In the genomic region with DNA sequence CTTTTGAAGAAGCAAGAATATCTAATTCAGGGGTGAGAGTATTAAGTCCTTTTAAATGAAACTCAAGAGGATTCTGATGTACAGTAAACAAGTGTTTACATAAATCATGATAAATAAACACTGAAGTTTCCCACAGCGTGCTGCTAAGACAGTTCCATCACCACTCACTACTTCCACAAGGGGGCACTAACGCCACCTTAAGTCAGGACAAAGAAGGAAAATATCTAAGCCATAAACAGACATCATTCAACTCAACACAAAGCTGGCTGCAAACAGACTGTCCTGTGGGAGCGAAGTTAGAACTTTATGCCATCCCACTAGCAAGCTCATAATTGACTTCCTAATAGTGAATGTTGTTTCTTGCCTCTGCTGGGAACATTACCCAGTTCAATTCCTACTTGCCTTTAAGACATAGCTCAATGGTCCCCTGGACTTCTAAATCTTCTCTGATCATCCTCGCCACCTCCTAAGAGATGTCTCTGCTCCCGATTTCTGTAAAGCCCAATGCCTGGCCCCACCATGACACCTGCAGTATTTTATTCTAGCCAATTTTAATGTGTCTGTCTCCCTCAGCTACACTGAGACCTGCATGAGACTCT, we compare ENCODE assay signal across 1 cellular context.
TF ChIP-seq lines count a peak whose summit lies in the region.

No MANE protein-coding gene starts in this region.

TF ChIP-seq in Ishikawa, 13 proteins besides CTCF, POLR2A, EP300 and RAD21 (continued from another document):
- TF ChIP-seq, protein P1, sequence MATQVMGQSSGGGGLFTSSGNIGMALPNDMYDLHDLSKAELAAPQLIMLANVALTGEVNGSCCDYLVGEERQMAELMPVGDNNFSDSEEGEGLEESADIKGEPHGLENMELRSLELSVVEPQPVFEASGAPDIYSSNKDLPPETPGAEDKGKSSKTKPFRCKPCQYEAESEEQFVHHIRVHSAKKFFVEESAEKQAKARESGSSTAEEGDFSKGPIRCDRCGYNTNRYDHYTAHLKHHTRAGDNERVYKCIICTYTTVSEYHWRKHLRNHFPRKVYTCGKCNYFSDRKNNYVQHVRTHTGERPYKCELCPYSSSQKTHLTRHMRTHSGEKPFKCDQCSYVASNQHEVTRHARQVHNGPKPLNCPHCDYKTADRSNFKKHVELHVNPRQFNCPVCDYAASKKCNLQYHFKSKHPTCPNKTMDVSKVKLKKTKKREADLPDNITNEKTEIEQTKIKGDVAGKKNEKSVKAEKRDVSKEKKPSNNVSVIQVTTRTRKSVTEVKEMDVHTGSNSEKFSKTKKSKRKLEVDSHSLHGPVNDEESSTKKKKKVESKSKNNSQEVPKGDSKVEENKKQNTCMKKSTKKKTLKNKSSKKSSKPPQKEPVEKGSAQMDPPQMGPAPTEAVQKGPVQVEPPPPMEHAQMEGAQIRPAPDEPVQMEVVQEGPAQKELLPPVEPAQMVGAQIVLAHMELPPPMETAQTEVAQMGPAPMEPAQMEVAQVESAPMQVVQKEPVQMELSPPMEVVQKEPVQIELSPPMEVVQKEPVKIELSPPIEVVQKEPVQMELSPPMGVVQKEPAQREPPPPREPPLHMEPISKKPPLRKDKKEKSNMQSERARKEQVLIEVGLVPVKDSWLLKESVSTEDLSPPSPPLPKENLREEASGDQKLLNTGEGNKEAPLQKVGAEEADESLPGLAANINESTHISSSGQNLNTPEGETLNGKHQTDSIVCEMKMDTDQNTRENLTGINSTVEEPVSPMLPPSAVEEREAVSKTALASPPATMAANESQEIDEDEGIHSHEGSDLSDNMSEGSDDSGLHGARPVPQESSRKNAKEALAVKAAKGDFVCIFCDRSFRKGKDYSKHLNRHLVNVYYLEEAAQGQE (IDR thresholded peaks at IDR 0.05; ENCODE audit: low read depth): no peak
- TF ChIP-seq CEBPB (IDR thresholded peaks at IDR 0.05): no peak
- TF ChIP-seq ZBTB7A (IDR thresholded peaks at IDR 0.05; ENCODE audit: low read depth): no peak
- TF ChIP-seq EGR1 (IDR thresholded peaks at IDR 0.05): no peak
